8 cellular contexts compared by ENCODE assay signal in genomic region chr11:86246293-86246675, GRCh38. TPM values are rescaled to one million over a fixed set of nuclear protein-coding genes. Genes with fewer than 3 reads are reported as not detected.
DNase-seq lines count a peak whose midpoint lies in the region; ATAC-seq and TF ChIP-seq lines count a peak whose summit lies in the region.

No MANE protein-coding gene starts in this region.

- peaks cover 4% of the 10 kb centered on the region for H3K36me3 Mint-ChIP-seq in CD4-positive, CD25-positive, alpha-beta regulatory T cell
- no peaks in the 10 kb centered on the region for H3K36me3 Mint-ChIP-seq in osteocyte (ENCODE audit: unreplicated experiment)

- no peak for ATAC-seq in CD4-positive, CD25-positive, alpha-beta regulatory T cell (ENCODE audit: low read depth in 2 of 2)
- ATAC-seq in GM19324 (IDR thresholded peaks at IDR 0.05; ENCODE audit: low FRiP score, unreplicated experiment) (no peak), GM18498 (IDR thresholded peaks at IDR 0.05; ENCODE audit: unreplicated experiment) (no peak), HG03442 (IDR thresholded peaks at IDR 0.05; ENCODE audit: unreplicated experiment) (no peak)

- no peak overlapping the region for H3K27ac Mint-ChIP-seq in CD4-positive, CD25-positive, alpha-beta regulatory T cell
- peak overlapping the region; percentile 6 for H3K27ac Mint-ChIP-seq in osteocyte (ENCODE audit: unreplicated experiment)

- no peaks in the 10 kb centered on the region for H3K9me3 ChIP-seq in CD4-positive, CD25-positive, alpha-beta regulatory T cell (ENCODE audit: control insufficient read depth in 2 of 2, low read length in 2 of 2)
- no peaks in the 10 kb centered on the region for H3K9me3 ChIP-seq in MG63

- no peaks in the 10 kb centered on the region for H3K9me3 Mint-ChIP-seq in CD4-positive, CD25-positive, alpha-beta regulatory T cell
- no peaks in the 10 kb centered on the region for H3K9me3 Mint-ChIP-seq in osteocyte (ENCODE audit: unreplicated experiment)

- TF ChIP-seq CTCF in epithelial cell of proximal tubule (conservative IDR thresholded peaks at IDR 0.05; ENCODE audit: low read depth, low read length) (no peak), osteocyte (IDR thresholded peaks at IDR 0.05) (no peak)

- H3K27me3 ChIP-seq in CD4-positive, CD25-positive, alpha-beta regulatory T cell (ENCODE audit: control insufficient read depth, insufficient read depth, low read length): no peaks in the 10 kb centered on the region
- no peaks in the 10 kb centered on the region for H3K27me3 ChIP-seq in MG63

- no peak for DNase-seq in CD4-positive, CD25-positive, alpha-beta regulatory T cell
- DNase-seq in MG63 (no peak), epithelial cell of proximal tubule (ENCODE audit: low read depth) (no peak), osteocyte (ENCODE audit: extremely low spot score, unreplicated experiment) (no peak), NCI-H1092 treated with DMSO at 0.1 percent for 48 hours (lab: John Stamatoyannopoulos, UW) (no peak)

- H3K36me3 ChIP-seq in CD4-positive, CD25-positive, alpha-beta regulatory T cell (ENCODE audit: control insufficient read depth, insufficient read depth, low read length): no peaks in the 10 kb centered on the region
- peaks cover 4% of the 10 kb centered on the region for H3K36me3 ChIP-seq in MG63

- peaks cover 20 to 43% (median 38%) of the 10 kb centered on the region in 4 donors for H3K4me1 Mint-ChIP-seq in CD4-positive, CD25-positive, alpha-beta regulatory T cell
- peaks cover 38% of the 10 kb centered on the region for H3K4me1 Mint-ChIP-seq in osteocyte (ENCODE audit: unreplicated experiment)

- H3K27me3 Mint-ChIP-seq in CD4-positive, CD25-positive, alpha-beta regulatory T cell: peaks cover 4% of the 10 kb centered on the region
- peaks cover 17% of the 10 kb centered on the region for H3K27me3 Mint-ChIP-seq in osteocyte (ENCODE audit: unreplicated experiment)

- peak overlapping the region; percentile 99 for H3K4me3 ChIP-seq in CD4-positive, CD25-positive, alpha-beta regulatory T cell (ENCODE audit: low read depth, low read length)
- H3K4me3 ChIP-seq in MG63: peak overlapping the region; percentile 97
- peak overlapping the region; percentile 95 for H3K4me3 ChIP-seq in epithelial cell of proximal tubule (ENCODE audit: low read depth, low read length)

- H3K4me1 ChIP-seq in CD4-positive, CD25-positive, alpha-beta regulatory T cell (ENCODE audit: control insufficient read depth, insufficient read depth, low read length, poor library complexity, severe bottlenecking): peaks cover 57% of the 10 kb centered on the region

- peak overlapping the region; percentile 99 for H3K27ac ChIP-seq in CD4-positive, CD25-positive, alpha-beta regulatory T cell (ENCODE audit: insufficient read depth, low read length, poor library complexity, severe bottlenecking)

- no peak overlapping the region for H3K4me3 Mint-ChIP-seq in CD4-positive, CD25-positive, alpha-beta regulatory T cell
- no peak overlapping the region for H3K4me3 Mint-ChIP-seq in osteocyte (ENCODE audit: unreplicated experiment)

RNA-seq across cellular contexts. Expression of gene EED, which starts 1.7 kb away (rescaled TPM):
- total RNA-seq in CD4-positive, CD25-positive, alpha-beta regulatory T cell: 65.7 TPM
- polyA plus RNA-seq in CD4-positive, CD25-positive, alpha-beta regulatory T cell: 10 to 100 TPM; 23.7 to 30.8 (median 29.5) TPM
- 18.6 and 39.0 TPM in 2 replicates for total RNA-seq in MG63 (2014; rRNA removed; shearing (Covaris generic); ENCODE audit: low replicate concordance)
- 12.1 and 22.4 TPM in 2 replicates for total RNA-seq in epithelial cell of proximal tubule
- 16.5 and 18.5 TPM in 2 replicates for total RNA-seq in osteocyte

RNA-seq across cellular contexts. Expression of gene HIKESHI, which starts 55.8 kb away (rescaled TPM):
- 21.8 TPM for total RNA-seq in CD4-positive, CD25-positive, alpha-beta regulatory T cell
- polyA plus RNA-seq in CD4-positive, CD25-positive, alpha-beta regulatory T cell: 100 to 1,000 TPM in 2 of 4 donors, 10 to 100 TPM in 2; 89.2 to 124 (median 104) TPM
- 85.1 and 88.4 TPM in 2 replicates for total RNA-seq in MG63 (2014; rRNA removed; shearing (Covaris generic); ENCODE audit: low replicate concordance)
- total RNA-seq in epithelial cell of proximal tubule: 41.4 and 45.5 TPM in 2 replicates
- 33.6 and 38.8 TPM in 2 replicates for total RNA-seq in osteocyte
